In the genomic region with DNA sequence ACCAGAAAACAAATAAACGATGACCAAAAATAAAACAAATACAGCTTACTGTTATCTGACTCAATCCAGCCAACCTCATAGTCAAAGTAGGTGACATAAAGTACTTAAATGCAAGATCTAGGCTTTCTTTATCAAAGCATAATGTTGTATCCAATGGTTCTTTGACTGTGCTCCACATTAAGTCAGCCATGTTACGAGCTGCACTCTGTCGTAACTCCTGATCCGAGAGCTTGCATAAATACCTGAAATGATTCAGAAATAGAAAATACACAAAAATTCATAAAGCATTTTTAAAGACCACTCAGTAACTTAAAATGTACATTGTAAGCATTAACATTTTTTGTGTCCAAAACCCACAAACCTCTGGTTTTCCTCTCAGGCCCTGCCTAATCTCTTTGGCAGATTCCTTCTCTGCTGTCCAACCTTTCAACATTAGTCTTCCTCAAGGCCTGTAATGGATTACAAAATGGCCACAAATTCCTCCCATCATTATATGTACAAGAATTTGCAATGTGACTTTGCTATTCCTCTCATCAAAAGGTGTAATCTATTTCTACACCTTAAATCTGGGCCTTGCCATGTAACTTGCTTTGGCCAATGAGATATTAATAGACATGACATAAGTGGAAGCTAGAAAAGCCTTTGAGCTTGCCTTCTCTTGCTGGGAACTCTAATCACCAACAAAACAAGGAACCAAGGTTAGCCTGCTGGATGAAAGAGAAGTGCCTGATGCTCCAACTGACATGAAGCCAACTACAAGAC, we compare ENCODE assay signal across 25 cellular contexts.
A peak's percentile ranks its signal among the peaks of the same experiment; 100 is the strongest.
DNase-seq lines count a peak whose midpoint lies in the region; ATAC-seq, FAIRE-seq and TF ChIP-seq lines count a peak whose summit lies in the region.
"Had no signal": no experiment of that assay in that cellular context is flagged by ENCODE, and none has a peak within 500 bp of the region (broad histone marks: within the 10 kb centered on the region; RNA-seq: fewer than 3 reads in every experiment).

No MANE protein-coding gene starts in this region.

- H2BK20ac ChIP-seq in H9 (ENCODE audit: low read depth, low read length, poor library complexity, severe bottlenecking): no peak overlapping the region

- H3K4me2 ChIP-seq in H9 (ENCODE audit: insufficient read depth, insufficient read length, low read length): no peak overlapping the region
- H3K4me2 ChIP-seq: BLaER1 had no signal

- H4K5ac ChIP-seq in H9 (ENCODE audit: insufficient read length, low read depth, low read length): no peak overlapping the region

- no peak overlapping the region for H3K18ac ChIP-seq in H9 (ENCODE audit: insufficient read length, low read depth, low read length)

- H3K23ac ChIP-seq in H9 (ENCODE audit: insufficient read length, low read depth, low read length): no peak overlapping the region

- no peak overlapping the region for H3T11ph ChIP-seq in H9 (ENCODE audit: low read length)

- no peak overlapping the region for H3K4me3 Mint-ChIP-seq in H9
- H3K4me3 Mint-ChIP-seq: activated T-cell treated with anti-CD3 and anti-CD28 coated beads, Interleukin-2, amount 50 U/mL, for 4 hours; immature natural killer cell; naive thymus-derived CD8-positive, alpha-beta T cell; T-helper 2 cell treated with Interferon-gamma antibody and Interleukin-4, amounts not matched to agents 5 μg/mL and 100 μg/mL, for 36 hours had no signal

- no peaks in the 10 kb centered on the region for H4K20me1 ChIP-seq in H9 (ENCODE audit: control insufficient read depth, insufficient read depth, insufficient read length)

- no peaks in the 10 kb centered on the region for H3K9me3 Mint-ChIP-seq in H9
- H3K9me3 Mint-ChIP-seq: activated T-cell treated with anti-CD3 and anti-CD28 coated beads, Interleukin-2, amount 50 U/mL, for 4 hours; immature natural killer cell; naive thymus-derived CD8-positive, alpha-beta T cell; T-helper 2 cell treated with Interferon-gamma antibody and Interleukin-4, amounts not matched to agents 5 μg/mL and 100 μg/mL, for 36 hours had no signal

- H3K27me3 ChIP-seq in H9 (ENCODE audit: insufficient read depth, low read length) (no peaks in the 10 kb centered on the region), heart left ventricle (no peaks in the 10 kb centered on the region)
- H3K27me3 ChIP-seq: BLaER1, left lung had no signal

- no peak overlapping the region for H3K4me3 ChIP-seq in heart left ventricle
- H3K4me3 ChIP-seq: BLaER1, left lung had no signal

- TF ChIP-seq CTCF in H9 (conservative IDR thresholded peaks at IDR 0.05) (no peak), heart left ventricle (IDR thresholded peaks at IDR 0.05) (no peak)

- H4K8ac ChIP-seq in H9 (replicated peaks; ENCODE audit: insufficient read length, low read depth, low read length): no peak overlapping the region

- no peak overlapping the region for H2BK12ac ChIP-seq in H9 (ENCODE audit: insufficient read length, low read depth, low read length)

- H3K27ac ChIP-seq in H9 (ENCODE audit: insufficient read length, low read depth, low read length) (no peak overlapping the region), heart left ventricle (peak overlapping the region in 10 of 12 donors; percentile 2 to 72 (median 44))
- H3K27ac ChIP-seq: BLaER1, left lung had no signal

- H3K9ac ChIP-seq in H9 (ENCODE audit: extremely low read depth, insufficient read length, low read length): no peak overlapping the region
- H3K9ac ChIP-seq: BLaER1 had no signal

- peak overlapping the region; percentile 32 to 85 (median 84); a peak in 2 of 7 replicates for H3K27ac Mint-ChIP-seq in H9
- H3K27ac Mint-ChIP-seq: T-helper 2 cell treated with Interferon-gamma antibody and Interleukin-4, amounts not matched to agents 5 μg/mL and 100 μg/mL, for 36 hours had no signal

- no peak overlapping the region for H2BK15ac ChIP-seq in H9 (ENCODE audit: low read depth, low read length)

- ATAC-seq in heart left ventricle (peak; percentile 68 to 90 (median 88)), GM21528 (IDR thresholded peaks at IDR 0.05; ENCODE audit: low FRiP score, unreplicated experiment) (no peak), GM21390 (IDR thresholded peaks at IDR 0.05; ENCODE audit: unreplicated experiment) (no peak)
- ATAC-seq: activated T-cell treated with anti-CD3 and anti-CD28 coated beads, Interleukin-2, amount 50 U/mL, for 4 hours; naive thymus-derived CD8-positive, alpha-beta T cell had no signal

- H3K79me1 ChIP-seq in H9 (ENCODE audit: insufficient read depth, low read depth, low read length, poor library complexity, severe bottlenecking): peaks cover 3% of the 10 kb centered on the region

- no peak overlapping the region for H4K91ac ChIP-seq in H9 (ENCODE audit: insufficient read length, low read depth, low read length)

- no peaks in the 10 kb centered on the region for H3K79me2 ChIP-seq in H9 (ENCODE audit: insufficient read depth, low read length)

- no peak overlapping the region for H2BK5ac ChIP-seq in H9 (ENCODE audit: insufficient read length, low read length)

- DNase-seq in H9 (no peak), amniotic epithelial cell (ENCODE audit: low read depth) (peak; percentile 98), heart left ventricle (no peak), myocyte (ENCODE audit: low read depth) (peak; percentile 65), T-helper 1 cell (no peak), GM12892 (ENCODE audit: insufficient read length) (no peak)
- DNase-seq: activated CD4-positive, alpha-beta T cell treated with anti-CD3 and anti-CD28 coated beads for 48 hours; activated gamma-delta T cell treated with Interleukin-2 at 50 U/mL for 16 hours; activated T-cell treated with anti-CD3 and anti-CD28 coated beads, Interleukin-2, amount 50 U/mL, for 4 hours; COR-L47; DMS79 treated with DMSO at 0.1 percent for 48 hours; effector CD4-positive, alpha-beta T cell; foreskin fibroblast; GF-D8; hippocampal formation; immature natural killer cell; left lung; midbrain; naive thymus-derived CD8-positive, alpha-beta T cell; stimulated activated naive CD4-positive, alpha-beta T cell treated with Interleukin-2 at 50 U/mL for 16 hours had no signal

- H3K36me3 Mint-ChIP-seq in H9 (ENCODE audit: insufficient read depth in 1 of 3, low read depth in 3 of 3): peaks cover 50 to 74% (median 74%) of the 10 kb centered on the region in 3 experiments; a peak in 6 of 7 replicates

- peaks cover 0 to 75% (median 66%) of the 10 kb centered on the region in 9 donors for H3K36me3 ChIP-seq in heart left ventricle

- no CpG with 5 or more reads among the region's 4 CpGs for WGBS in H9 (ENCODE audit: extremely low coverage, insufficient read length, low lambda C conversion rate)
- 90 to 96% (median 93%) methylated on average over 4 of the region's 4 CpGs for WGBS in heart left ventricle, 4 donors

- no peak for TF ChIP-seq POLR2A in heart left ventricle (IDR thresholded peaks at IDR 0.05)
- TF ChIP-seq POLR2A in GM12892 (IDR thresholded peaks at IDR 0.05; ENCODE audit: low read depth, low read length): no peak

- H3K4me1 ChIP-seq in H9 (ENCODE audit: insufficient read depth, low read length): no peaks in the 10 kb centered on the region
- H3K4me1 ChIP-seq in heart left ventricle: peaks cover 0 to 16% (median 3%) of the 10 kb centered on the region in 12 donors
- H3K4me1 ChIP-seq: BLaER1 had no signal

- peaks cover 13 to 17% of the 10 kb centered on the region in 2 experiments for H3K4me1 Mint-ChIP-seq in H9

- H2AFZ ChIP-seq in H9 (ENCODE audit: low read length): no peak overlapping the region

- no peak overlapping the region for H2AK5ac ChIP-seq in H9 (ENCODE audit: insufficient read length, low read length)

- no peaks in the 10 kb centered on the region for H3K27me3 Mint-ChIP-seq in H9 (ENCODE audit: low read depth)
- H3K27me3 Mint-ChIP-seq: naive thymus-derived CD8-positive, alpha-beta T cell had no signal

- no peak overlapping the region for H2BK120ac ChIP-seq in H9 (ENCODE audit: low read depth, low read length, poor library complexity, severe bottlenecking)

- FAIRE-seq in GM12892 (lab: Jason Lieb, UNC): no peak
- FAIRE-seq: urothelium cell line had no signal

- H3K4ac ChIP-seq in H9 (ENCODE audit: low read depth, low read length): no peak overlapping the region

- no peak overlapping the region for H3K14ac ChIP-seq in H9 (ENCODE audit: insufficient read depth, low read length)

- no peak overlapping the region for H3K56ac ChIP-seq in H9 (ENCODE audit: insufficient read length, low read depth, low read length)

- intact Hi-C loops in heart left ventricle (cut with DNase I): no loop called here

- no peaks in the 10 kb centered on the region for H3K23me2 ChIP-seq in H9 (ENCODE audit: insufficient read length, low read depth, low read length, poor library complexity, severe bottlenecking)

- no peaks in the 10 kb centered on the region for H3K9me3 ChIP-seq in H9 (ENCODE audit: control insufficient read depth, low read depth, low read length)
- H3K9me3 ChIP-seq in heart left ventricle: no peaks in the 10 kb centered on the region
- H3K9me3 ChIP-seq: left lung had no signal

Comparison
In these comparisons a context has a peak if more than half of its experiments do, and no peak if none do; other contexts are left out.
1. DNase-seq: peak in amniotic epithelial cell (single experiment) and myocyte (single experiment); none in H9 (single experiment), heart left ventricle (0 of 5), T-helper 1 cell (0 of 5) and GM12892 (single experiment).
2. ATAC-seq: peak in heart left ventricle (4 of 4); none in GM21528 (single experiment) and GM21390 (single experiment).